Comparison of ENCODE assay signal across 8 cellular contexts in genomic region chrX:107673933-107674479, GRCh38. TPM values are rescaled to one million over a fixed set of nuclear protein-coding genes. Genes with fewer than 3 reads are reported as not detected.
A peak's percentile ranks its signal among the peaks of the same experiment; 100 is the strongest.
DNase-seq lines count a peak whose midpoint lies in the region; ATAC-seq and TF ChIP-seq lines count a peak whose summit lies in the region.

No MANE protein-coding gene starts in this region.

- ATAC-seq in GM18907 (IDR thresholded peaks at IDR 0.05; ENCODE audit: unreplicated experiment) (peak; percentile 95), HG03045 (IDR thresholded peaks at IDR 0.05; ENCODE audit: unreplicated experiment) (peak; percentile 89), RWPE2 (ENCODE audit: low read depth) (peak; percentile 56)

- TF ChIP-seq CTCF in RWPE2 (IDR thresholded peaks at IDR 0.05; ENCODE audit: poor library complexity, severe bottlenecking) (no peak), left ventricle myocardium inferior (IDR thresholded peaks at IDR 0.05; ENCODE audit: borderline replicate concordance) (peak; percentile 27)

- DNase-seq in RWPE2 (ENCODE audit: low spot score), result peak; percentile 78
- DNase-seq in activated gamma-delta T cell (lab: John Stamatoyannopoulos, UW), result peak; percentile 46
- DNase-seq in left ventricle myocardium inferior, result peak; percentile 83
- peak; percentile 87 for DNase-seq in stimulated activated CD4-positive, alpha-beta T cell treated with anti-CD3 and anti-CD28 coated beads, Interleukin-1b, Interleukin-23, amount 100 ng/mL, for 48 hours
- DNase-seq in hepatic stellate cell (ENCODE audit: low spot score), result no peak
- DNase-seq in cerebellum (ENCODE audit: low spot score), result no peak

- H3K4me1 ChIP-seq in RWPE2 (ENCODE audit: insufficient read depth, poor library complexity, severe bottlenecking) (peaks cover 30% of the 10 kb centered on the region), left ventricle myocardium inferior (peaks cover 54% of the 10 kb centered on the region)

- H3K9me3 ChIP-seq in RWPE2 (ENCODE audit: severe bottlenecking) (no peaks in the 10 kb centered on the region), left ventricle myocardium inferior (replicated peaks) (no peaks in the 10 kb centered on the region)

- intact Hi-C loops in left ventricle myocardium inferior (cut with micrococcal nuclease), result no loop called here

- no peaks in the 10 kb centered on the region for H3K27me3 ChIP-seq in RWPE2 (ENCODE audit: insufficient read depth, poor library complexity, severe bottlenecking)
- no peaks in the 10 kb centered on the region for H3K27me3 ChIP-seq in left ventricle myocardium inferior (ENCODE audit: low read depth)

- H3K4me3 ChIP-seq in RWPE2 (ENCODE audit: severe bottlenecking), result no peak overlapping the region
- H3K4me3 ChIP-seq in left ventricle myocardium inferior, result peak overlapping the region; percentile 66

- no peaks in the 10 kb centered on the region for H3K36me3 ChIP-seq in RWPE2 (ENCODE audit: low read depth)
- no peaks in the 10 kb centered on the region for H3K36me3 ChIP-seq in left ventricle myocardium inferior

- peak overlapping the region; percentile 93 for H3K27ac ChIP-seq in RWPE2 (ENCODE audit: poor library complexity, severe bottlenecking)
- peak overlapping the region; percentile 94 for H3K27ac ChIP-seq in left ventricle myocardium inferior (replicated peaks)

RNA-seq across cellular contexts. Expression of gene PRPS1, which starts 45.7 kb away (rescaled TPM):
- total RNA-seq in left ventricle myocardium inferior (22.1 TPM), cerebellum (20.8 TPM)

Comparison
In these comparisons a context has a peak if more than half of its experiments do, and no peak if none do; other contexts are left out.
1. DNase-seq: peak in RWPE2 (single experiment), activated gamma-delta T cell (single experiment), left ventricle myocardium inferior (single experiment) and stimulated activated CD4-positive, alpha-beta T cell treated with anti-CD3 and anti-CD28 coated beads, Interleukin-1b, Interleukin-23, amount 100 ng/mL, for 48 hours (single experiment); none in hepatic stellate cell (single experiment) and cerebellum (single experiment).
2. Peak in every context shown above with its lines, with median percentiles within 50 percentile points of each other: ATAC-seq.